Comparison of ENCODE assay signal across 8 cellular contexts in the genomic region with DNA sequence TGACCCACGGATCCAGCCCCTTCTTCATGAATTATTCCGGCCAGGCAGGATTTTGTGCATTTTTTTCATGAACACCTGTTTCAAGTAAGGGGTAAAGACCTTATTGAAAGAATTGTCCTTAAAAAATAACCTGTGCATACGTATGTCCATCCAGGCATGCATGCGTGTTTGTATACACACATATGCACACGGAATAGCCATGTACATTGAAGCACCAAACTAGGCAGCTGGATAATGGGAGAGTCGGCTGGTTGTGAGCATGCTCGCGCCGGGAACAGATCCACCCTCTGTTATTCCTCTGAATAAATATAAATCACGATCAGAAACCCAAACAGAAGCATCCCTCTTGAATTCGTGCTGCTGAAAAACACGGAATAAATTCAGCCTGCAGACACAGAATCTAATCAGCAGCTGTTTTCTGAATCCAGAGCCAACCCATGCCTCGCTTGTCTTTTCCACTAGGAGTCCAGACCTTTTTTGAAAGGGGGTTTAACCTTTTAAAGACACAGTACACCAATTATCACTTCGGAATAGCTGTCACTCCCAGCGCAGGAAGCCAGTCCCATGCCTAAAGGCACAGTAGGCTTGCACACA. TPM values are rescaled to one million over a fixed set of nuclear protein-coding genes. Genes with fewer than 3 reads are reported as not detected.
DNase-seq lines count a peak whose midpoint lies in the region; TF ChIP-seq lines count a peak whose summit lies in the region.

A gene (minus strand): TSS at position 473 of the 594 bp plus-strand sequence.

- H3K4me3 ChIP-seq in BE2C (ENCODE audit: low read depth, low read length) (peak within 1 kb of the TSS; percentile 70), SJCRH30 (peak within 1 kb of the TSS; percentile 58), uterus (peak within 1 kb of the TSS; percentile 27 to 47)

- no peaks in the 10 kb centered on the region for H3K36me3 ChIP-seq in BE2C
- no peaks in the 10 kb centered on the region for H3K36me3 ChIP-seq in SJCRH30
- no peaks in the 10 kb centered on the region for H3K36me3 ChIP-seq in uterus

- H3K9me3 ChIP-seq in BE2C: no peaks in the 10 kb centered on the region
- H3K9me3 ChIP-seq in SJCRH30 (replicated peaks): no peaks in the 10 kb centered on the region; the same call in 1 of the 2 replicates
- no peaks in the 10 kb centered on the region for H3K9me3 ChIP-seq in uterus

- H3K4me1 Mint-ChIP-seq in HFFc6 (ENCODE audit: low read depth): peaks cover 59% of the 10 kb centered on the region
- H3K4me1 Mint-ChIP-seq in endothelial cell (ENCODE audit: unreplicated experiment): peaks cover 24% of the 10 kb centered on the region
- peaks cover 40% of the 10 kb centered on the region for H3K4me1 Mint-ChIP-seq in mesothelial cell of epicardium

- H3K27me3 Mint-ChIP-seq in HFFc6 (ENCODE audit: insufficient read depth): no peaks in the 10 kb centered on the region
- H3K27me3 Mint-ChIP-seq in endothelial cell (ENCODE audit: unreplicated experiment): peaks cover 1% of the 10 kb centered on the region
- peaks cover 8% of the 10 kb centered on the region for H3K27me3 Mint-ChIP-seq in mesothelial cell of epicardium (ENCODE audit: low read depth)

- H3K27ac ChIP-seq in SJCRH30 (no peak within 1 kb of the TSS), uterus (peak within 1 kb of the TSS in 1 of 2 donors; percentile 34)

- 0 out of 2 replicates have a peak, but pooled peaks have one; percentile 18 for TF ChIP-seq CTCF in BE2C (IDR thresholded peaks at IDR 0.05; ENCODE audit: low read depth, low read length)
- TF ChIP-seq CTCF in HFFc6 (IDR thresholded peaks at IDR 0.05): peak; percentile 43; the same call in 1 of the 2 replicates
- TF ChIP-seq CTCF in endothelial cell (IDR thresholded peaks at IDR 0.05; ENCODE audit: unreplicated experiment): no peak
- TF ChIP-seq CTCF in mesothelial cell of epicardium (IDR thresholded peaks at IDR 0.05; ENCODE audit: unreplicated experiment): no peak
- TF ChIP-seq CTCF in uterus (IDR thresholded peaks at IDR 0.05): no peak

- DNase-seq in BE2C: peak; percentile 23
- peak; percentile 36 for DNase-seq in HFFc6
- peak in 1 of 2 experiments; percentile 53 for DNase-seq in SJCRH30
- DNase-seq in endothelial cell (ENCODE audit: low spot score): no peak
- DNase-seq in mesothelial cell of epicardium (ENCODE audit: low spot score in 2 of 2, unreplicated experiment in 2 of 2): no peak
- DNase-seq in uterus: no peak
- DNase-seq in RKO (ENCODE audit: low spot score): no peak
- no peak for DNase-seq in MV-4-11 (lab: John Stamatoyannopoulos, UW)

- intact Hi-C loops in uterus (cut with DNase I; ENCODE audit: low total_unique reads): no loop called here

- H3K36me3 Mint-ChIP-seq in HFFc6 (ENCODE audit: low read depth) (no peaks in the 10 kb centered on the region), endothelial cell (ENCODE audit: low read depth, unreplicated experiment) (no peaks in the 10 kb centered on the region), mesothelial cell of epicardium (no peaks in the 10 kb centered on the region)

- H3K4me3 Mint-ChIP-seq in HFFc6 (peak within 1 kb of the TSS; percentile 89), endothelial cell (ENCODE audit: unreplicated experiment) (peak within 1 kb of the TSS; percentile 88), mesothelial cell of epicardium (peak within 1 kb of the TSS; percentile 76)

- no peaks in the 10 kb centered on the region for H3K27me3 ChIP-seq in BE2C
- peaks cover 16% of the 10 kb centered on the region; the same call in 1 of the 2 replicates for H3K27me3 ChIP-seq in SJCRH30
- no peaks in the 10 kb centered on the region for H3K27me3 ChIP-seq in uterus

- H3K9me3 Mint-ChIP-seq in HFFc6 (no peaks in the 10 kb centered on the region), endothelial cell (ENCODE audit: unreplicated experiment) (no peaks in the 10 kb centered on the region), mesothelial cell of epicardium (no peaks in the 10 kb centered on the region)

- peak within 1 kb of the TSS; percentile 83 for H3K27ac Mint-ChIP-seq in HFFc6
- no peak within 1 kb of the TSS for H3K27ac Mint-ChIP-seq in endothelial cell (ENCODE audit: unreplicated experiment)
- H3K27ac Mint-ChIP-seq in mesothelial cell of epicardium: peak within 1 kb of the TSS; percentile 55

- H3K4me1 ChIP-seq in BE2C: no peaks in the 10 kb centered on the region
- peaks cover 3% of the 10 kb centered on the region for H3K4me1 ChIP-seq in SJCRH30
- H3K4me1 ChIP-seq in uterus: no peaks in the 10 kb centered on the region

- no peak for TF ChIP-seq POLR2A in uterus (IDR thresholded peaks at IDR 0.05)

RNA-seq across cellular contexts. Expression of the gene that starts here (rescaled TPM):
- polyA plus RNA-seq in BE2C (2012; ENCODE audit: insufficient read depth, insufficient read length, low read depth): 3.3 TPM
- total RNA-seq in HFFc6 (2021; fragmentation: NEBNext Ultra II Directional; extraction: Animal tissue kit (Norgen Biotek cat#: 25700)): 1 to 10 TPM; 7.0 to 9.7 (median 7.9) TPM
- total RNA-seq in SJCRH30 (2014; rRNA removed; shearing (Covaris generic)): 2.5 and 2.8 TPM in 2 replicates
- 8.9 TPM for total RNA-seq in endothelial cell (ENCODE audit: unreplicated experiment)
- 8.5 to 9.0 TPM (median 8.9 TPM) in 3 replicates for total RNA-seq in mesothelial cell of epicardium
- total RNA-seq in uterus: 1 to 10 TPM in 3 of 4 donors, under 1 TPM in 1; 0.51 to 7.6 (median 2.9) TPM

Comparison
In these comparisons a context has a peak if more than half of its experiments do, and no peak if none do; other contexts are left out.
1. DNase-seq: peak in BE2C (single experiment) and HFFc6 (single experiment); none in endothelial cell (single experiment), mesothelial cell of epicardium (0 of 2), uterus (0 of 2), RKO (single experiment) and MV-4-11 (single experiment).
2. CTCF ChIP-seq: peak in BE2C (single experiment) and HFFc6 (single experiment); none in endothelial cell (single experiment), mesothelial cell of epicardium (single experiment) and uterus (0 of 4).
3. Peak in every context shown above with its lines, with median percentiles within 50 percentile points of each other: H3K4me3 ChIP-seq and H3K4me3 Mint-ChIP-seq.